Comparison of ENCODE assay signal across 7 cellular contexts in genomic region chr1:8816306-8816705, GRCh38. TPM values are rescaled to one million over a fixed set of nuclear protein-coding genes. Genes with fewer than 3 reads are reported as not detected.
DNase-seq lines count a peak whose midpoint lies in the region; ATAC-seq and TF ChIP-seq lines count a peak whose summit lies in the region.

No MANE protein-coding gene starts in this region.

- DNase-seq in GM23248 = peak; percentile 69
- no peak for DNase-seq in PC-9
- peak; percentile 68 for DNase-seq in epithelial cell of esophagus (ENCODE audit: low read depth)
- DNase-seq in neuronal stem cell (ENCODE audit: low spot score) = no peak
- DNase-seq in GF-D8 (lab: John Stamatoyannopoulos, UW) = no peak

- H3K36me3 ChIP-seq in GM23248 (ENCODE audit: low read depth) = no peaks in the 10 kb centered on the region
- no peaks in the 10 kb centered on the region for H3K36me3 ChIP-seq in PC-9 (ENCODE audit: low read depth)
- no peaks in the 10 kb centered on the region for H3K36me3 ChIP-seq in neuronal stem cell (replicated peaks in 1 of 2; ENCODE audit: control insufficient read depth in 2 of 2, insufficient read depth in 2 of 2, low read length in 2 of 2)

- TF ChIP-seq CTCF in PC-9 (conservative IDR thresholded peaks at IDR 0.05) (no peak), epithelial cell of esophagus (IDR thresholded peaks at IDR 0.05; ENCODE audit: insufficient read depth, low read depth, low read length, missing control alignments) (no peak)

- WGBS in GM23248 (ENCODE audit: low coverage in 1 of 2, low lambda C conversion rate in 2 of 2, missing lambda C conversion rate in 2 of 2), 2 experiments = 0% methylated on average over 2 of the region's 2 CpGs
- WGBS in neuronal stem cell (ENCODE audit: extremely low coverage in 2 of 2, insufficient read length in 2 of 2, insufficient replicate concordance in 1 of 2), 2 donors = no CpG with 5 or more reads among the region's 2 CpGs

- no peak overlapping the region for H4K91ac ChIP-seq in neuronal stem cell (ENCODE audit: low read depth, low read length, poor library complexity)

- no peak overlapping the region for H4K8ac ChIP-seq in neuronal stem cell (ENCODE audit: low read depth, low read length)

- H2AFZ ChIP-seq in GM23248 (peak overlapping the region; percentile 74), PC-9 (peak overlapping the region; percentile 87; the same call in 1 of the 2 replicates), neuronal stem cell (ENCODE audit: low read length) (no peak overlapping the region)

- peaks cover 47% of the 10 kb centered on the region for H3K79me2 ChIP-seq in GM23248 (ENCODE audit: insufficient read depth)
- peaks cover 48% of the 10 kb centered on the region for H3K79me2 ChIP-seq in PC-9 (ENCODE audit: low read depth)

- H3K9ac ChIP-seq in GM23248 = peak overlapping the region; percentile 98
- no peak overlapping the region for H3K9ac ChIP-seq in neuronal stem cell (ENCODE audit: low read depth, low read length, poor library complexity)

- no peaks in the 10 kb centered on the region for H3K9me2 ChIP-seq in GM23248 (ENCODE audit: insufficient read depth)
- no peaks in the 10 kb centered on the region for H3K9me2 ChIP-seq in PC-9 (ENCODE audit: insufficient read depth)

- H3F3A ChIP-seq in GM23248 (ENCODE audit: insufficient read depth) = peaks cover 24% of the 10 kb centered on the region
- peaks cover 16% of the 10 kb centered on the region for H3F3A ChIP-seq in PC-9 (ENCODE audit: insufficient read depth, low read depth)

- H3K27ac ChIP-seq in GM23248 = peak overlapping the region; percentile 85
- peak overlapping the region; percentile 73 for H3K27ac ChIP-seq in PC-9
- H3K27ac ChIP-seq in neuronal stem cell (replicated peaks; ENCODE audit: low read length) = no peak overlapping the region

- CTCF ChIA-PET in PC-9 (lab: Charles Lee) = interaction anchor here (0.8 to 0.9 kb wide), 2 partner anchors 33 to 113 kb away, joined by 3 read pairs; no protein-coding TSS in a partner anchor

- TF ChIP-seq POLR2A in GM18505 (IDR thresholded peaks at IDR 0.05; ENCODE audit: borderline replicate concordance, extremely low read depth, insufficient read depth, insufficient read length) = no peak

- H2AK5ac ChIP-seq in neuronal stem cell (ENCODE audit: low read depth, low read length) = no peak overlapping the region

- H3K23ac ChIP-seq in neuronal stem cell (ENCODE audit: low read depth, low read length, poor library complexity) = no peak overlapping the region

- H3K4ac ChIP-seq in neuronal stem cell (ENCODE audit: low read length) = no peak overlapping the region

- H2BK15ac ChIP-seq in neuronal stem cell (ENCODE audit: low read length) = no peak overlapping the region

- H4K20me1 ChIP-seq in GM23248 (ENCODE audit: insufficient read depth) (no peaks in the 10 kb centered on the region), PC-9 (ENCODE audit: insufficient read depth) (no peaks in the 10 kb centered on the region)

- no peaks in the 10 kb centered on the region for H3K9me3 ChIP-seq in GM23248 (ENCODE audit: low read depth)
- H3K9me3 ChIP-seq in PC-9 (ENCODE audit: insufficient read depth, low read depth) = no peaks in the 10 kb centered on the region
- no peaks in the 10 kb centered on the region for H3K9me3 ChIP-seq in neuronal stem cell (replicated peaks in 1 of 2; ENCODE audit: control insufficient read depth in 2 of 2, insufficient read depth in 1 of 2, low read depth in 1 of 2, low read length in 2 of 2)

- H3K4me3 ChIP-seq in GM23248 (peak overlapping the region; percentile 93), PC-9 (peak overlapping the region; percentile 92), epithelial cell of esophagus (ENCODE audit: low read length) (peak overlapping the region; percentile 62), neuronal stem cell (ENCODE audit: low read length in 2 of 2) (peak overlapping the region; percentile 81 to 96)

- H2BK5ac ChIP-seq in neuronal stem cell (ENCODE audit: low read length) = no peak overlapping the region

- H3K27me3 ChIP-seq in GM23248 (replicated peaks; ENCODE audit: insufficient read depth) (no peaks in the 10 kb centered on the region), PC-9 (ENCODE audit: insufficient read depth, low read depth) (no peaks in the 10 kb centered on the region), neuronal stem cell (ENCODE audit: control insufficient read depth in 3 of 3, insufficient read depth in 3 of 3, low read depth in 1 of 3, low read length in 3 of 3) (no peaks in the 10 kb centered on the region)

- ATAC-seq in GM18505 (IDR thresholded peaks at IDR 0.05; ENCODE audit: unreplicated experiment) (no peak), HG03565 (IDR thresholded peaks at IDR 0.05; ENCODE audit: unreplicated experiment) (no peak)

- H3K14ac ChIP-seq in neuronal stem cell (ENCODE audit: low read length) = no peak overlapping the region

- BruUV-seq in PC-9 (replicated peaks; lab: Mats Ljungman, UMichigan) = no TSS peak

- POLR2A ChIA-PET in PC-9 (lab: Charles Lee; ENCODE audit: unreplicated experiment) = interaction anchor here (0.6 kb wide), 1 partner anchor 62 kb away, joined by 3 read pairs; the partner anchor contains the start of gene ENO1

- no peak overlapping the region for H2BK120ac ChIP-seq in neuronal stem cell (ENCODE audit: low read depth, low read length)

- H2BK12ac ChIP-seq in neuronal stem cell (ENCODE audit: low read length) = no peak overlapping the region

- in situ Hi-C loops in GM23248 (cut with MboI) = no loop called here

- peak overlapping the region; percentile 81 for H3K4me2 ChIP-seq in GM23248 (ENCODE audit: unreplicated experiment)
- peak overlapping the region; percentile 98 for H3K4me2 ChIP-seq in PC-9
- peak overlapping the region; percentile 66 for H3K4me2 ChIP-seq in neuronal stem cell (ENCODE audit: insufficient read depth, low read length, poor library complexity, severe bottlenecking)

- H3K79me1 ChIP-seq in neuronal stem cell (ENCODE audit: low read depth, low read length) = peaks cover 5% of the 10 kb centered on the region

- intact Hi-C loops in PC-9 (cut with micrococcal nuclease; ENCODE audit: unreplicated experiment) = loop anchor here (5.0 kb wide), 1 partner anchor 84 kb away; no protein-coding TSS in a partner anchor

- H3K18ac ChIP-seq in neuronal stem cell (ENCODE audit: low read length) = no peak overlapping the region

- H3K4me1 ChIP-seq in GM23248 (ENCODE audit: insufficient read depth) = peaks cover 43% of the 10 kb centered on the region
- H3K4me1 ChIP-seq in PC-9 (replicated peaks; ENCODE audit: insufficient read depth) = peaks cover 41% of the 10 kb centered on the region
- H3K4me1 ChIP-seq in neuronal stem cell (ENCODE audit: control insufficient read depth in 2 of 2, insufficient read depth in 1 of 2, low read depth in 1 of 2, low read length in 2 of 2) = peaks cover 1 to 14% of the 10 kb centered on the region in 2 donors

RNA-seq across cellular contexts. Expression of gene RERE, which starts 1.1 kb away (rescaled TPM):
- 9.5 and 26.0 TPM in 2 replicates for total RNA-seq in GM23248 (2014; rRNA removed; shearing (Covaris generic))
- 20.3 and 26.2 TPM in 2 replicates for polyA plus RNA-seq in GM23248 (2016; fragmentation: Nextera tagmentation; extraction: Ambion mirVana)
- total RNA-seq in PC-9 (2021) = 73.4 and 98.7 TPM in 2 replicates
- 36.6 TPM for polyA plus RNA-seq in neuronal stem cell (2013, experiment 1 of 2)
- 38.4 TPM for polyA plus RNA-seq in neuronal stem cell (2013, experiment 2 of 2)

Comparison
In these comparisons a context has a peak if more than half of its experiments do, and no peak if none do; other contexts are left out.
1. DNase-seq: peak in GM23248 (single experiment) and epithelial cell of esophagus (single experiment); none in PC-9 (0 of 2), neuronal stem cell (single experiment) and GF-D8 (single experiment).
2. Peak in every context shown above with its lines, with median percentiles within 50 percentile points of each other: H3K4me2 ChIP-seq and H3K4me3 ChIP-seq.